24 cellular contexts compared by ENCODE assay signal in the genomic region with DNA sequence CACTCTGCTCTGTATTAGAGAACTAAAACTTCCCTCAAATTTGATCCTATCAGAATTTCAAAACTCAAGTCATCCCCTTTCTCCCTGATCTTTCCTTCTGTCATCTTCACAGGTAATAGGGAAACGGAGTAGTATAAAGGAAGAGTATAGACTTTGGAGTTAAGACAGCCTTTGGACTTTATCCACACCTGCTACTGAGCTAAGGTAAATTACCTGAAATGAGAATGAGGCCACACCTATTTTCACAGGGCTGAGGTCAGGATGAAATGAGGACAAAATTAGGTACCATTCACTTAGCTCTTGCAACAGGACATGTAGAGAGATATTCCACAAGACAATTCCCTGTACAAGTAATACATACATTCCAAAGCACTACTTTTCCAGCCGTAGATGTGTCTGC.
DNase-seq lines count a peak whose midpoint lies in the region; ATAC-seq, FAIRE-seq and TF ChIP-seq lines count a peak whose summit lies in the region.
"Had no signal": no experiment of that assay in that cellular context is flagged by ENCODE, and none has a peak within 500 bp of the region (broad histone marks: within the 10 kb centered on the region; RNA-seq: fewer than 3 reads in every experiment).

No MANE protein-coding gene starts in this region.

- no peak overlapping the region for H3K4me3 Mint-ChIP-seq in activated T-cell treated with anti-CD3 and anti-CD28 coated beads, Interleukin-2, amount 50 U/mL, for 24 hours
- H3K4me3 Mint-ChIP-seq: CD8-positive, alpha-beta T cell had no signal

- H3K4me3 ChIP-seq in mucosa of descending colon (no peak overlapping the region), transverse colon (no peak overlapping the region)
- H3K4me3 ChIP-seq: BLaER1 had no signal

- no peaks in the 10 kb centered on the region for H3K9me3 Mint-ChIP-seq in activated T-cell treated with anti-CD3 and anti-CD28 coated beads, Interleukin-2, amount 50 U/mL, for 24 hours
- H3K9me3 Mint-ChIP-seq: CD8-positive, alpha-beta T cell had no signal

- no peaks in the 10 kb centered on the region for H3K27me3 Mint-ChIP-seq in activated T-cell treated with anti-CD3 and anti-CD28 coated beads, Interleukin-2, amount 50 U/mL, for 24 hours

- in situ Hi-C loops in transverse colon (cut with MboI; ENCODE audit: low pct_ligation_motif_present in 1 of 4, low pct_unique_long_range_greater_than_20kb in 1 of 4, low sequenced_read_pairs in 3 of 4): no loop called here

- WGBS in transverse colon (ENCODE audit: low coverage in 1 of 2), 2 donors: 14 to 53% methylated on average over 1 to 2 of the region's 2 CpGs

- TF ChIP-seq CTCF in mucosa of descending colon (IDR thresholded peaks at IDR 0.05): no peak
- no peak for TF ChIP-seq CTCF in transverse colon (IDR thresholded peaks at IDR 0.05)

- DNase-seq in activated T-cell treated with anti-CD3 and anti-CD28 coated beads, Interleukin-2, amount 50 U/mL, for 24 hours: no peak
- DNase-seq in activated T-cell treated with anti-CD3 and anti-CD28 coated beads, Interleukin-2, amount 50 U/mL, for 1 hour: no peak
- peak in 1 of 3 donors; percentile 64 for DNase-seq in mucosa of descending colon
- DNase-seq in transverse colon: no peak
- DNase-seq in NCI-H345 treated with DMSO at 0.1 percent for 48 hours (lab: John Stamatoyannopoulos, UW; ENCODE audit: unreplicated experiment): no peak
- DNase-seq in T1000 (lab: John Stamatoyannopoulos, UW): no peak
- DNase-seq: ACHN; CD8-positive, alpha-beta T cell; DND-41; Karpas-422; NCI-H1417 treated with DMSO at 0.1 percent for 48 hours; NCI-H187 treated with DMSO at 0.1 percent for 48 hours; NCI-H2107; NCI-H524; NCI-H82; SIG-M5; SK-N-SH had no signal

- no peaks in the 10 kb centered on the region for H3K27me3 ChIP-seq in transverse colon
- H3K27me3 ChIP-seq: BLaER1 had no signal

- ATAC-seq in mucosa of descending colon: peak; percentile 97
- no peak for ATAC-seq in GM21619 (IDR thresholded peaks at IDR 0.05; ENCODE audit: unreplicated experiment)
- ATAC-seq: CD8-positive, alpha-beta T cell; Panc1 had no signal

- TF ChIP-seq EP300 in transverse colon (IDR thresholded peaks at IDR 0.05; ENCODE audit: low read depth): peak; percentile 23

- H3K4me1 ChIP-seq in mucosa of descending colon (ENCODE audit: low read depth) (peaks cover 40% of the 10 kb centered on the region), transverse colon (peaks cover 16 to 75% (median 40%) of the 10 kb centered on the region in 4 donors)
- H3K4me1 ChIP-seq: BLaER1 had no signal

- TF ChIP-seq POLR2A in transverse colon (IDR thresholded peaks at IDR 0.05): no peak

- H3K9me3 ChIP-seq in mucosa of descending colon (no peaks in the 10 kb centered on the region), transverse colon (no peaks in the 10 kb centered on the region)
- H3K9me3 ChIP-seq: BLaER1, SK-N-SH had no signal

- peaks cover 77% of the 10 kb centered on the region for H3K4me1 Mint-ChIP-seq in activated T-cell treated with anti-CD3 and anti-CD28 coated beads, Interleukin-2, amount 50 U/mL, for 24 hours (ENCODE audit: low read depth)

- peak overlapping the region; percentile 32 for H3K27ac Mint-ChIP-seq in activated T-cell treated with anti-CD3 and anti-CD28 coated beads, Interleukin-2, amount 50 U/mL, for 24 hours
- H3K27ac Mint-ChIP-seq: CD8-positive, alpha-beta T cell had no signal

- peak; percentile 69 for FAIRE-seq in colon (lab: Jason Lieb, UNC)
- FAIRE-seq: GM12891, H54 had no signal

- peaks cover 37% of the 10 kb centered on the region for H3K36me3 Mint-ChIP-seq in activated T-cell treated with anti-CD3 and anti-CD28 coated beads, Interleukin-2, amount 50 U/mL, for 24 hours (ENCODE audit: low read depth)
- H3K36me3 Mint-ChIP-seq: CD8-positive, alpha-beta T cell had no signal

- no peaks in the 10 kb centered on the region for H3K36me3 ChIP-seq in mucosa of descending colon (ENCODE audit: low read depth)
- H3K36me3 ChIP-seq in transverse colon: no peaks in the 10 kb centered on the region

- intact Hi-C loops in mucosa of descending colon (cut with DNase I, micrococcal nuclease): no loop called here
- intact Hi-C loops in transverse colon (cut with DNase I; ENCODE audit: low total_unique reads): no loop called here

- H3K27ac ChIP-seq in transverse colon: peak overlapping the region; percentile 33 to 66 (median 58)
- H3K27ac ChIP-seq: 22Rv1, BLaER1 had no signal
